8 cellular contexts compared by ENCODE assay signal in the genomic region with DNA sequence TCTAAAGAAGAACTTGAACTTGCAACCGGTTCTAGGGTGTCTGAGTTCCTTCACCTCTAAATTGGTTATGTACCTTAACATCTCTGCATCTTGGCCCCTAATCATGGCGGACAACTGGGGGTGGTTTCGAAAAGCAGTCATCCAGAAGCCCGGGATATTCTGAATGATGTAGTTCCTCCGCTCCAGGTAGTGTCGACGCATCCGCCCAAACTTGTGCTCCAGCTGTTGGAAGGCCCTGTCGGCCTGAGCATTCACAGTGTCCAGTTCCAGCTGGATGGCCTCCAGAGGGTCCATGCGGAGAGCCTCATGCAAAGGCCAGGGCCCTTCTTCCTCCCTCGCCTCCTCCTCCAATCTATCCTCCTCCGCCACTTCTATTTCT. TPM values are rescaled to one million over a fixed set of nuclear protein-coding genes. Genes with fewer than 3 reads are reported as not detected.
A peak's percentile ranks its signal among the peaks of the same experiment; 100 is the strongest.
DNase-seq lines count a peak whose midpoint lies in the region; ATAC-seq and TF ChIP-seq lines count a peak whose summit lies in the region.

No MANE protein-coding gene starts in this region.

- H3K4me2 ChIP-seq in H9 (ENCODE audit: insufficient read depth, insufficient read length, low read length) (peak overlapping the region; percentile 87), osteoblast (ENCODE audit: insufficient read depth, low read length) (peak overlapping the region; percentile 97)

- H3K23ac ChIP-seq in H9 (ENCODE audit: insufficient read length, low read depth, low read length), result no peak overlapping the region

- H3K27ac Mint-ChIP-seq in H9 (peak overlapping the region; percentile 99 to 100 (median 100)), WTC11 (peak overlapping the region; percentile 100)

- WGBS in H9 (ENCODE audit: extremely low coverage, insufficient read length, low lambda C conversion rate), result no CpG with 5 or more reads among the region's 12 CpGs

- H3K23me2 ChIP-seq in H9 (ENCODE audit: insufficient read length, low read depth, low read length, poor library complexity, severe bottlenecking), result peaks cover 10% of the 10 kb centered on the region

- H4K20me1 ChIP-seq in H9 (ENCODE audit: control insufficient read depth, insufficient read depth, insufficient read length), result no peaks in the 10 kb centered on the region
- H4K20me1 ChIP-seq in osteoblast (ENCODE audit: insufficient read depth, low read length), result peaks cover 33% of the 10 kb centered on the region

- no peak overlapping the region for H2AFZ ChIP-seq in H9 (ENCODE audit: low read length)
- H2AFZ ChIP-seq in osteoblast (ENCODE audit: low read length), result peak overlapping the region; percentile 88

- peak overlapping the region; percentile 93 for H3K9ac ChIP-seq in H9 (ENCODE audit: extremely low read depth, insufficient read length, low read length)

- no peak for ATAC-seq in WTC11
- no peak for ATAC-seq in GM18873 (IDR thresholded peaks at IDR 0.05; ENCODE audit: low FRiP score, unreplicated experiment)
- ATAC-seq in HG03108 (IDR thresholded peaks at IDR 0.05; ENCODE audit: unreplicated experiment), result no peak

- H3K4me1 Mint-ChIP-seq in H9 (peaks cover 43 to 48% of the 10 kb centered on the region in 2 experiments), WTC11 (peaks cover 55% of the 10 kb centered on the region)

- no peak overlapping the region for H3K56ac ChIP-seq in H9 (ENCODE audit: insufficient read length, low read depth, low read length)

- no peak overlapping the region; the same call in 1 of the 2 replicates for H2BK15ac ChIP-seq in H9 (ENCODE audit: low read depth, low read length)

- peaks cover 15% of the 10 kb centered on the region for H3K79me2 ChIP-seq in H9 (ENCODE audit: insufficient read depth, low read length)
- peaks cover 59% of the 10 kb centered on the region for H3K79me2 ChIP-seq in osteoblast (ENCODE audit: insufficient read depth, low read length)

- peaks cover 6 to 32% (median 28%) of the 10 kb centered on the region in 3 experiments; a peak in 6 of 7 replicates for H3K36me3 Mint-ChIP-seq in H9 (ENCODE audit: insufficient read depth in 1 of 3, low read depth in 3 of 3)
- H3K36me3 Mint-ChIP-seq in WTC11, result peaks cover 23% of the 10 kb centered on the region

- H4K5ac ChIP-seq in H9 (ENCODE audit: insufficient read length, low read depth, low read length), result peak overlapping the region; percentile 30

- peak overlapping the region; percentile 87 for H3K14ac ChIP-seq in H9 (ENCODE audit: insufficient read depth, low read length)

- no peak overlapping the region for H4K91ac ChIP-seq in H9 (ENCODE audit: insufficient read length, low read depth, low read length)

- H3T11ph ChIP-seq in H9 (ENCODE audit: low read length), result no peak overlapping the region

- peak overlapping the region; percentile 78 for H2BK5ac ChIP-seq in H9 (ENCODE audit: insufficient read length, low read length)

- H3K27me3 ChIP-seq in AG04450 (ENCODE audit: control insufficient read depth, insufficient read depth, low read length), result no peaks in the 10 kb centered on the region
- H3K27me3 ChIP-seq in H9 (ENCODE audit: insufficient read depth, low read length), result no peaks in the 10 kb centered on the region
- H3K27me3 ChIP-seq in osteoblast (ENCODE audit: insufficient read depth, low read length), result no peaks in the 10 kb centered on the region

- H3K4me3 ChIP-seq in AG04450 (ENCODE audit: low read depth, low read length) (peak overlapping the region; percentile 88), fibroblast of pulmonary artery (replicated peaks; ENCODE audit: low read depth, low read length) (peak overlapping the region; percentile 86), osteoblast (ENCODE audit: insufficient read depth, low read length) (peak overlapping the region; percentile 98)

- TF ChIP-seq CTCF in AG04450 (IDR thresholded peaks at IDR 0.05; ENCODE audit: low read depth, low read length) (no peak), H9 (conservative IDR thresholded peaks at IDR 0.05) (no peak), WTC11 (IDR thresholded peaks at IDR 0.05) (no peak), fibroblast of pulmonary artery (IDR thresholded peaks at IDR 0.05; ENCODE audit: low read length, missing control alignments) (no peak), osteoblast (IDR thresholded peaks at IDR 0.05; ENCODE audit: extremely low read depth, low read depth, low read length) (no peak)

- H2BK20ac ChIP-seq in H9 (ENCODE audit: low read depth, low read length, poor library complexity, severe bottlenecking), result no peak overlapping the region

- DNase-seq in AG04450 (ENCODE audit: low read depth, low spot score) (no peak), H9 (no peak), WTC11 (ENCODE audit: low spot score) (no peak), fibroblast of pulmonary artery (ENCODE audit: low read depth) (peak; percentile 67), osteoblast (ENCODE audit: insufficient read length, low spot score, missing footprints) (peak; percentile 71), NAMALWA (ENCODE audit: low spot score) (no peak)

- POLR2A ChIA-PET in AG04450 (lab: Yijun Ruan, JAX) (interaction anchor here (1.4 to 2.5 kb wide), 2 partner anchors 10 to 92 kb away, joined by 3 to 15 read pairs; a partner anchor contains a TSS), WTC11 (lab: Charles Lee) (interaction anchor here (0.7 to 3.1 kb wide), 9 partner anchors 8 to 501 kb away, joined by 3 to 15 read pairs (median 3); a partner anchor contains a TSS)

- peaks cover 10% of the 10 kb centered on the region for H3K36me3 ChIP-seq in osteoblast (ENCODE audit: insufficient read depth, low read length)

- H2AK5ac ChIP-seq in H9 (ENCODE audit: insufficient read length, low read length), result no peak overlapping the region

- H3K79me1 ChIP-seq in H9 (ENCODE audit: insufficient read depth, low read depth, low read length, poor library complexity, severe bottlenecking), result peaks cover 6% of the 10 kb centered on the region

- H3K27ac ChIP-seq in AG04450 (ENCODE audit: low read depth, low read length), result peak overlapping the region; percentile 97
- H3K27ac ChIP-seq in H9 (ENCODE audit: insufficient read length, low read depth, low read length), result no peak overlapping the region
- H3K27ac ChIP-seq in osteoblast (ENCODE audit: low read depth, low read length), result peak overlapping the region; percentile 98

- H3K4me3 Mint-ChIP-seq in H9 (peak overlapping the region; percentile 96 to 99), WTC11 (peak overlapping the region; percentile 96)

- peak overlapping the region; percentile 77 for H3K18ac ChIP-seq in H9 (ENCODE audit: insufficient read length, low read depth, low read length)

- H2BK120ac ChIP-seq in H9 (ENCODE audit: low read depth, low read length, poor library complexity, severe bottlenecking), result no peak overlapping the region

- H3K4me1 ChIP-seq in H9 (ENCODE audit: insufficient read depth, low read length) (peaks cover 3% of the 10 kb centered on the region; the same call in 1 of the 2 replicates), osteoblast (ENCODE audit: insufficient read depth, low read length) (peaks cover 28% of the 10 kb centered on the region)

- no peak overlapping the region for H2BK12ac ChIP-seq in H9 (ENCODE audit: insufficient read length, low read depth, low read length)

- H3K27me3 Mint-ChIP-seq in H9 (ENCODE audit: low read depth) (no peaks in the 10 kb centered on the region; the same call in 1 of the 2 replicates), WTC11 (ENCODE audit: low read depth) (no peaks in the 10 kb centered on the region)

- H3K4ac ChIP-seq in H9 (ENCODE audit: low read depth, low read length), result no peak overlapping the region

- no peaks in the 10 kb centered on the region; the same call in 1 of the 2 replicates for H3K9me3 ChIP-seq in AG04450 (ENCODE audit: control insufficient read depth, insufficient read depth, low read length)
- no peaks in the 10 kb centered on the region for H3K9me3 ChIP-seq in H9 (ENCODE audit: control insufficient read depth, low read depth, low read length)
- H3K9me3 ChIP-seq in osteoblast (ENCODE audit: low read depth, low read length), result no peaks in the 10 kb centered on the region

- peak overlapping the region; percentile 27 for H4K8ac ChIP-seq in H9 (replicated peaks; ENCODE audit: insufficient read length, low read depth, low read length)

- CTCF ChIA-PET in AG04450 (lab: Charles Lee) (interaction anchor here (3.0 to 5.4 kb wide), 4 partner anchors 9 to 281 kb away, joined by 15 to 66 read pairs (median 19); no protein-coding TSS in a partner anchor), WTC11 (lab: Charles Lee) (interaction anchor here (1.0 to 5.1 kb wide), 5 partner anchors 8 to 254 kb away, joined by 3 to 38 read pairs (median 5); a partner anchor contains a TSS)

- H3K9me3 Mint-ChIP-seq in H9 (no peaks in the 10 kb centered on the region), WTC11 (no peaks in the 10 kb centered on the region)

TF ChIP-seq in WTC11, 78 proteins besides CTCF, POLR2A, EP300 and RAD21:
- TF ChIP-seq MXD4 (CRISPR knock-in tag; IDR thresholded peaks at IDR 0.05; ENCODE audit: borderline replicate concordance), result no peak

RNA-seq across cellular contexts. Expression of a gene that starts 0.9 kb away (rescaled TPM):
- polyA plus RNA-seq in AG04450 (2011; rRNA removed), result 65.9 and 71.9 TPM in 2 replicates
- polyA minus RNA-seq in AG04450 (2011; rRNA and poly(A)+ RNA removed), result 100 and 123 TPM in 2 replicates
- 75.3 and 76.8 TPM in 2 replicates for total RNA-seq in H9 (2021)
- total RNA-seq in WTC11 (2021), result 62.4 to 68.6 TPM (median 64.3 TPM) in 3 replicates
- total RNA-seq in osteoblast, result 89.4 and 91.6 TPM in 2 replicates

RNA-seq across cellular contexts. Expression of a gene that starts 25.0 kb away (rescaled TPM):
- 22.0 and 25.1 TPM in 2 replicates for polyA plus RNA-seq in AG04450 (2011; rRNA removed)
- polyA minus RNA-seq in AG04450 (2011; rRNA and poly(A)+ RNA removed), result 22.9 and 25.9 TPM in 2 replicates
- total RNA-seq in H9 (2021) (18.9 and 19.0 TPM in 2 replicates), WTC11 (2021) (13.6 to 15.3 TPM (median 14.2 TPM) in 3 replicates), osteoblast (23.9 and 24.6 TPM in 2 replicates)

Comparison
In these comparisons a context has a peak if more than half of its experiments do, and no peak if none do; other contexts are left out.
1. DNase-seq: peak in fibroblast of pulmonary artery (single experiment) and osteoblast (single experiment); none in AG04450 (single experiment), H9 (single experiment), WTC11 (single experiment) and NAMALWA (single experiment).
2. Peak in every context shown above with its lines, with median percentiles within 50 percentile points of each other: H3K4me3 ChIP-seq.